8 cellular contexts compared by ENCODE assay signal in the genomic region with DNA sequence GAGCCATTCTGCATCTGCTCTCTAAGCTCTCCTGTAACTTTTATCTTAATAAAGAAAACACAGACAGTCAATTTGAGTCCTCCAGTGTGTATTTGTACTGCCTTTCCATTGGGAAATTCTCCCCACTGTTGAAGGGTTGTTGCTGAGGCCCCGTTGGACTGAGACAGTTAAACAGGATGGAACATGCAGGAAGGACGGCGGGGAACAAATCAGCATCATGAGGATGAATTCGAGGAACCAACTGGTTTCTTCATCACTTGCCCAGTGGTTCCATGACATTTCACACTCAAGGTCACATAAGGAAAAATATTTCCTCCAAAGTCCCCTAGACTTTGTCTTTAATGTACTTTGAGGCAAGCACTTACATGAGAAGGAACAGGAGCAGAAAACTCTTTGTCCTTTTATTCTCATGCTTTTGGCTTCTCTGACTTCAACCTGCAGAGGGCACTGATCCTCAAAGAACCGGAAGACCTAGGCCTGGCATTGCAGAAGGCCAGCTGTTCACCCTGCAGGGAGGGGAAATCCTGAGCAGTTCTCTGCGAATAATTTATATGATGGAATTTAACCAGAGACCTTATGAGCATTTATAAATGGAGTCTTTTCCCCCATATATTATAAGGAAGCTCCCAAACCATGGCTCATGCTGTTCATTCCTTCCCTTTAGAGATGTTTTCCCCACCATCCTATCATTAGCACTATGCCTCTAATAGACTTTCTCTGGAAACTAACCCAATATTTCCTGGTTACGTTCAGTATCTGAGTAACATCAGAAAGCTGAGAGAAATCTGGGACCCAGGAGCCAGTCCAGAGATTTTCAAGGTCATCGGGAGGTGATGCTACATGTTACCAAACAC. TPM values are rescaled to one million over a fixed set of nuclear protein-coding genes. Genes with fewer than 3 reads are reported as not detected.
A peak's percentile ranks its signal among the peaks of the same experiment; 100 is the strongest.
DNase-seq lines count a peak whose midpoint lies in the region; ATAC-seq and TF ChIP-seq lines count a peak whose summit lies in the region.

No MANE protein-coding gene starts in this region.

- H3K9me3 Mint-ChIP-seq in activated naive CD8-positive, alpha-beta T cell treated with anti-CD3 and anti-CD28 coated beads for 36 hours, result no peaks in the 10 kb centered on the region

- DNase-seq in SIG-M5 treated with dmso at 0.1 percent for 504 hours (lab: John Stamatoyannopoulos, UW; ENCODE audit: unreplicated experiment) (peak; percentile 72), SIG-M5 (lab: John Stamatoyannopoulos, UW) (no peak), HT-29 (ENCODE audit: low spot score) (peak; percentile 90), NCI-H748 (lab: John Stamatoyannopoulos, UW; ENCODE audit: unreplicated experiment) (peak; percentile 90), cardiac muscle cell (ENCODE audit: low read depth in 1 of 2, low spot score in 1 of 2) (peak; percentile 80 to 91), renal cortical epithelial cell (ENCODE audit: low read depth) (peak; percentile 85)
- DNase-seq in activated naive CD8-positive, alpha-beta T cell treated with anti-CD3 and anti-CD28 coated beads for 36 hours, result peak; percentile 44

- no peaks in the 10 kb centered on the region for H3K9me3 ChIP-seq in cardiac muscle cell (ENCODE audit: low read depth)

- H3K27me3 Mint-ChIP-seq in activated naive CD8-positive, alpha-beta T cell treated with anti-CD3 and anti-CD28 coated beads for 36 hours, result peaks cover 4% of the 10 kb centered on the region

- no peak overlapping the region for H3K27ac ChIP-seq in cardiac muscle cell

- H3K4me3 Mint-ChIP-seq in activated naive CD8-positive, alpha-beta T cell treated with anti-CD3 and anti-CD28 coated beads for 36 hours, result no peak overlapping the region

- no peaks in the 10 kb centered on the region for H3K4me1 ChIP-seq in cardiac muscle cell (ENCODE audit: low read depth)

- H3K27me3 ChIP-seq in cardiac muscle cell, result no peaks in the 10 kb centered on the region

- H3K4me1 Mint-ChIP-seq in activated naive CD8-positive, alpha-beta T cell treated with anti-CD3 and anti-CD28 coated beads for 36 hours, result no peaks in the 10 kb centered on the region

- peak; percentile 96 for ATAC-seq in GM21576 (IDR thresholded peaks at IDR 0.05; ENCODE audit: unreplicated experiment)

- no peak overlapping the region for H3K27ac Mint-ChIP-seq in activated naive CD8-positive, alpha-beta T cell treated with anti-CD3 and anti-CD28 coated beads for 36 hours

- no peak overlapping the region for H3K4me3 ChIP-seq in cardiac muscle cell

- no peaks in the 10 kb centered on the region for H3K36me3 Mint-ChIP-seq in activated naive CD8-positive, alpha-beta T cell treated with anti-CD3 and anti-CD28 coated beads for 36 hours

- peak; percentile 81 for TF ChIP-seq CTCF in cardiac muscle cell (IDR thresholded peaks at IDR 0.05; ENCODE audit: low read depth, low read length)

- H3K36me3 ChIP-seq in cardiac muscle cell, result no peaks in the 10 kb centered on the region

RNA-seq across cellular contexts. Expression of a gene that starts 55.2 kb away (rescaled TPM):
- total RNA-seq in HT-29 (2014; rRNA removed; shearing (Covaris generic)), result 7.6 and 9.1 TPM in 2 replicates
- not detected for total RNA-seq in activated naive CD8-positive, alpha-beta T cell treated with anti-CD3 and anti-CD28 coated beads for 36 hours
- not detected in 2 replicates for total RNA-seq in cardiac muscle cell
- not detected in 2 replicates for polyA plus RNA-seq in cardiac muscle cell
- total RNA-seq in renal cortical epithelial cell, result 18.3 and 36.6 TPM in 2 replicates
